1 cellular context compared by ENCODE assay signal in genomic region chr20:14937021-14937420, GRCh38.
TF ChIP-seq lines count a peak whose summit lies in the region.

No MANE protein-coding gene starts in this region.

TF ChIP-seq in H1, 55 proteins besides CTCF, POLR2A, EP300 and RAD21:
- no peak for TF ChIP-seq JUN (IDR thresholded peaks at IDR 0.05; ENCODE audit: low read depth, low read length)
- no peak for TF ChIP-seq TCF12 (IDR thresholded peaks at IDR 0.05; ENCODE audit: low read depth, low read length)
- no peak for TF ChIP-seq BACH1 (IDR thresholded peaks at IDR 0.05; ENCODE audit: low read length)
- TF ChIP-seq PHF8 (conservative IDR thresholded peaks at IDR 0.05; ENCODE audit: low read depth, low read length): no peak
- TF ChIP-seq CEBPB (IDR thresholded peaks at IDR 0.05; ENCODE audit: low read depth, low read length): no peak
- TF ChIP-seq SP2 (IDR thresholded peaks at IDR 0.05; ENCODE audit: low read length): no peak
- TF ChIP-seq HDAC6 (IDR thresholded peaks at IDR 0.05; ENCODE audit: low read depth, low read length): no peak
- no peak for TF ChIP-seq RBBP5 (IDR thresholded peaks at IDR 0.05; ENCODE audit: borderline replicate concordance, low read depth, low read length)
